35 cellular contexts compared by ENCODE assay signal in genomic region chr3:6112546-6112945, GRCh38.
"Had no signal": no experiment of that assay in that cellular context is flagged by ENCODE, and none has a peak within 500 bp of the region (broad histone marks: within the 10 kb centered on the region; RNA-seq: fewer than 3 reads in every experiment).

No MANE protein-coding gene starts in this region.

- H3K4me3 ChIP-seq: MG63 had no signal

- H3K36me3 ChIP-seq: MG63 had no signal

- H3K9me3 ChIP-seq: MG63 had no signal

- H3K27me3 ChIP-seq: MG63 had no signal

- DNase-seq: Karpas-422, Kasumi-1, MG63, MM.1S, MV-4-11, NCI-H1048, NCI-H1092, NCI-H1092 treated with DMSO at 0.1 percent for 48 hours, NCI-H1105, NCI-H1105 treated with DMSO at 0.1 percent for 48 hours, NCI-H1417, NCI-H1417 treated with DMSO at 0.1 percent for 48 hours, NCI-H1436, NCI-H1436 treated with DMSO at 0.1 percent for 48 hours, NCI-H146, NCI-H1694, NCI-H1694 treated with DMSO at 0.1 percent for 48 hours, NCI-H187, NCI-H187 treated with DMSO at 0.1 percent for 48 hours, NCI-H1930, NCI-H2029, NCI-H2029 treated with DMSO at 0.1 percent for 48 hours, NCI-H2081, NCI-H2081 treated with DMSO at 0.1 percent for 48 hours, NCI-H2107, NCI-H2171, NCI-H2171 treated with DMSO at 0.1 percent for 48 hours, NCI-H2227 treated with DMSO at 0.1 percent for 48 hours, NCI-H226, NCI-H345, NCI-H446, NCI-H446 treated with DMSO at 0.1 percent for 48 hours, NCI-H510A, NCI-H510A treated with DMSO at 0.1 percent for 48 hours, NCI-H524 had no signal
